Comparison of ENCODE assay signal across 8 cellular contexts in genomic region chr1:20634065-20634593, GRCh38. TPM values are rescaled to one million over a fixed set of nuclear protein-coding genes. Genes with fewer than 3 reads are reported as not detected.
A peak's percentile ranks its signal among the peaks of the same experiment; 100 is the strongest.
DNase-seq lines count a peak whose midpoint lies in the region; ATAC-seq and TF ChIP-seq lines count a peak whose summit lies in the region.

No MANE protein-coding gene starts in this region.

- H3K27ac ChIP-seq in VCaP = peak overlapping the region; percentile 87

- H3K4me1 ChIP-seq in skeletal muscle satellite cell (ENCODE audit: control insufficient read depth, insufficient read depth, low read length) = peaks cover 19% of the 10 kb centered on the region

- H3K9me3 ChIP-seq in skeletal muscle satellite cell (replicated peaks; ENCODE audit: low read length) = no peaks in the 10 kb centered on the region

- peak; percentile 60 for DNase-seq in activated CD8-positive, alpha-beta memory T cell treated with anti-CD3 and anti-CD28 coated beads for 24 hours
- DNase-seq in activated CD8-positive, alpha-beta memory T cell treated with anti-CD3 and anti-CD28 coated beads, Interleukin-2, amount 50 U/mL, for 4 hours = no peak
- DNase-seq in fibroblast of villous mesenchyme (ENCODE audit: low read depth) (peak; percentile 14), SIG-M5 treated with dmso at 0.1 percent for 504 hours (lab: John Stamatoyannopoulos, UW; ENCODE audit: unreplicated experiment) (no peak), HK-2 (ENCODE audit: unreplicated experiment) (no peak)

- H3K27me3 ChIP-seq in skeletal muscle satellite cell (ENCODE audit: control insufficient read depth, insufficient read depth, low read length) = no peaks in the 10 kb centered on the region

- H3K4me3 ChIP-seq in fibroblast of villous mesenchyme (ENCODE audit: low read depth, low read length) = peak overlapping the region; percentile 81
- peak overlapping the region; percentile 99 for H3K4me3 ChIP-seq in skeletal muscle satellite cell (ENCODE audit: low read length)

- H3K4me2 ChIP-seq in skeletal muscle satellite cell (ENCODE audit: low read length) = peak overlapping the region; percentile 93

- TF ChIP-seq CTCF in VCaP (conservative IDR thresholded peaks at IDR 0.05) = no peak
- TF ChIP-seq CTCF in fibroblast of villous mesenchyme (IDR thresholded peaks at IDR 0.05; ENCODE audit: insufficient read depth, low read depth, low read length) = no peak

- H3K9ac ChIP-seq in skeletal muscle satellite cell (ENCODE audit: low read depth, low read length) = peak overlapping the region; percentile 98

- ATAC-seq in GM19467 (IDR thresholded peaks at IDR 0.05; ENCODE audit: unreplicated experiment) = no peak

- peaks cover 15% of the 10 kb centered on the region for H3K36me3 ChIP-seq in skeletal muscle satellite cell (ENCODE audit: insufficient read depth, low read length)

RNA-seq across cellular contexts. Expression of gene PINK1, which starts 0.9 kb away (rescaled TPM):
- total RNA-seq in fibroblast of villous mesenchyme = 61.3 and 64.4 TPM in 2 replicates
- 34.3 and 38.5 TPM in 2 replicates for total RNA-seq in skeletal muscle satellite cell (2012; rRNA removed)

RNA-seq across cellular contexts. Expression of gene DDOST, which starts 27.0 kb away (rescaled TPM):
- total RNA-seq in fibroblast of villous mesenchyme = 164 and 203 TPM in 2 replicates
- total RNA-seq in skeletal muscle satellite cell (2012; rRNA removed) = 198 and 210 TPM in 2 replicates

RNA-seq across cellular contexts. Expression of gene CDA, which starts 45.2 kb away (rescaled TPM):
- 1.9 and 3.0 TPM in 2 replicates for total RNA-seq in fibroblast of villous mesenchyme
- 5.7 and 9.6 TPM in 2 replicates for total RNA-seq in skeletal muscle satellite cell (2012; rRNA removed)

Comparison
In these comparisons a context has a peak if more than half of its experiments do, and no peak if none do; other contexts are left out.
1. DNase-seq: peak in activated CD8-positive, alpha-beta memory T cell treated with anti-CD3 and anti-CD28 coated beads for 24 hours (single experiment) and fibroblast of villous mesenchyme (single experiment); none in activated CD8-positive, alpha-beta memory T cell treated with anti-CD3 and anti-CD28 coated beads, Interleukin-2, amount 50 U/mL, for 4 hours (single experiment), SIG-M5 treated with dmso at 0.1 percent for 504 hours (single experiment) and HK-2 (single experiment).